25 cellular contexts compared by ENCODE assay signal in the genomic region with DNA sequence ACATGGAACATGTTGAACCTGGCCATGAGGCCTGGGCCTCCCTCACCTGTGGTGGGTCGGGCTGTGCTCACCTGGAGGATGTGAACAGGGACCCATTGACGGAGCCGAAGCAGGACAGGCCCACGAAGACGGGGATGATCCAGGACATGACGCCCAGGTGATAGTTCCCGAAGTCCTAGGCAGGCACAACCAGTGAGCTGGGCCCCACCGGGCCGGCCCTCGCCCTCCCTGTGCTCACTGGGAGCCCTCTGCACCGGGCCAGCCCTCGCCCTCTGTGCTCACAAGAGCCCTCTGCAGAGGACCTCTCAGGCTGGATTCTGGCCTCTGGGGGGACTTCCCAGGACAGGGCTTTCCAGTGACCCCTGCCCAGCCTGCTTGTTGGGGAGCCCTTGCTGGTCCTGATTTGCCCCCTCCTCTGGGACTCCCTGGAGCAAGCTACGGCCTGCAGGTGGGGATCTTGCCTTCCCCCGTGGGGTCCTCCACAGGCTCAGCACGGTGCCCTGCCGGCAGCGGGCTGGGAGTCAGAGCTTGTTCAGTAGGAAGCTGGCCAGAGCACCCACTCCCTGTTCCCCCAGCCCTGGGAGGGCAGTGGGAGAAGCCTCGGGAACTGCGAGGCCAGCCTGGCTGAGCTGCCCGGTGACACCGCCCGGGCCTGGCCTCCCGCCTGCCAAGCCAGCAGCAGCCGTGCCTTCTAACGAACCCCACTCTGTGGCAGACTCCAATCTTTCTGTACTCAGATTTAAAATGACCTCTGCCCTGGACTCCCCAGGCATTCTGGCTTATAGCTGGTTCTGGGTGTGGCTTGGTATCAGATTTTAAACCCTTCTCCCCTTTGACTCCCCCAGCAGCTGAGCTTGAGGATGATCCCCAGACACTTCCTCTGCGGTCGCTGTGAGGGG. TPM values are rescaled to one million over a fixed set of nuclear protein-coding genes. Genes with fewer than 3 reads are reported as not detected.
DNase-seq lines count a peak whose midpoint lies in the region; ATAC-seq, FAIRE-seq and TF ChIP-seq lines count a peak whose summit lies in the region.
"Had no signal": no experiment of that assay in that cellular context is flagged by ENCODE, and none has a peak within 500 bp of the region (broad histone marks: within the 10 kb centered on the region; RNA-seq: fewer than 3 reads in every experiment).

No MANE protein-coding gene starts in this region.

- ATAC-seq in GM23338 (no peak), GM12878 (no peak), esophagus mucosa (peak; percentile 1)
- ATAC-seq: HCT116 had no signal

- no peaks in the 10 kb centered on the region for H3K9me3 ChIP-seq in GM12878 (replicated peaks; ENCODE audit: control insufficient read depth, insufficient read depth, low read length)
- H3K9me3 ChIP-seq: right atrium auricular region, SK-N-SH, thoracic aorta had no signal

- H3K36me3 ChIP-seq in GM23338 (ENCODE audit: insufficient read depth) (peaks cover 33% of the 10 kb centered on the region), GM12878 (ENCODE audit: control insufficient read depth in 2 of 2, insufficient read depth in 2 of 2, low read length in 1 of 2) (peaks cover 26 to 79% of the 10 kb centered on the region in 2 experiments)
- H3K36me3 ChIP-seq: thoracic aorta had no signal

- H2AFZ ChIP-seq in GM23338 = no peak overlapping the region
- no peak overlapping the region for H2AFZ ChIP-seq in GM12878 (ENCODE audit: control insufficient read depth, low read depth, low read length)

- H3K9ac ChIP-seq in GM12878 (ENCODE audit: control insufficient read depth, insufficient read depth, low read length) = no peak overlapping the region
- H3K9ac ChIP-seq: SK-N-SH had no signal

- H3K27ac ChIP-seq in GM23338 (ENCODE audit: low read depth) (0 out of 2 replicates have a peak overlapping the region, but pooled peaks have one; percentile 72), GM12878 (ENCODE audit: control insufficient read depth, insufficient read depth) (no peak overlapping the region)
- H3K27ac ChIP-seq: brain microvascular endothelial cell, thoracic aorta, VCaP had no signal

- DNase-seq in GM23338 (ENCODE audit: low spot score) (no peak), GM12878 (ENCODE audit: low read depth, low spot score) (no peak), osteocyte (ENCODE audit: extremely low spot score, unreplicated experiment) (no peak), amniotic stem cell (lab: John Stamatoyannopoulos, UW) (no peak), mucosa of gallbladder (ENCODE audit: low spot score) (no peak), MV-4-11 (lab: John Stamatoyannopoulos, UW) (no peak)
- DNase-seq in activated CD8-positive, alpha-beta memory T cell treated with anti-CD3 and anti-CD28 coated beads, Interleukin-2, amount 50 U/mL, for 48 hours = no peak
- DNase-seq: activated CD4-positive, alpha-beta T cell treated with anti-CD3 and anti-CD28 coated beads, Interleukin-2, amount 50 U/mL, for 4 hours; activated effector memory CD4-positive, alpha-beta T cell treated with anti-CD3 and anti-CD28 coated beads, Interleukin-2, amount 50 U/mL, for 16 hours; brain microvascular endothelial cell; naive B cell; NCI-H1092 treated with DMSO at 0.1 percent for 48 hours; NCI-H2029; NCI-H226; SK-N-SH; stimulated activated CD4-positive, alpha-beta T cell treated with anti-CD3 and anti-CD28 coated beads, Interleukin-12 subunit alpha, Interleukin-12 subunit beta, amount 100 ng/mL, for 4 hours; stimulated activated CD4-positive, alpha-beta T cell treated with anti-CD3 and anti-CD28 coated beads, Interleukin-4, amount 100 ng/mL, for 4 hours; stimulated activated naive CD4-positive, alpha-beta T cell had no signal

- H3K9me2 ChIP-seq in GM23338 (ENCODE audit: insufficient read depth) = no peaks in the 10 kb centered on the region
- H3K9me2 ChIP-seq: SK-N-SH had no signal

- H3K4me3 Mint-ChIP-seq in GM23338 (no peak overlapping the region), osteocyte (ENCODE audit: unreplicated experiment) (no peak overlapping the region)
- H3K4me3 Mint-ChIP-seq: memory B cell, naive B cell had no signal

- CTCF ChIA-PET in GM12878 (lab: Yijun Ruan, JAX) = interaction anchor here (0.6 to 2.5 kb wide), 6 partner anchors 11 to 75 kb away, joined by 3 to 9 read pairs (median 4); no protein-coding TSS in a partner anchor

- no peak for TF ChIP-seq EP300 in GM12878 (IDR thresholded peaks at IDR 0.05; ENCODE audit: borderline replicate concordance in 1 of 2, control insufficient read depth in 1 of 2, low read depth in 2 of 2, low read length in 2 of 2)

- H3K27me3 ChIP-seq in GM23338 (ENCODE audit: insufficient read depth) (no peaks in the 10 kb centered on the region), GM12878 (replicated peaks in 1 of 2; ENCODE audit: control insufficient read depth in 2 of 2, insufficient read depth in 2 of 2, low read length in 1 of 2) (no peaks in the 10 kb centered on the region)
- H3K27me3 ChIP-seq: brain microvascular endothelial cell, right atrium auricular region had no signal

- H3K27me3 Mint-ChIP-seq in GM23338 (ENCODE audit: insufficient read depth, low read depth, poor library complexity) (peaks cover 6% of the 10 kb centered on the region), osteocyte (ENCODE audit: unreplicated experiment) (no peaks in the 10 kb centered on the region)
- H3K27me3 Mint-ChIP-seq: memory B cell, naive B cell had no signal

- peaks cover 73% of the 10 kb centered on the region for H3K36me3 Mint-ChIP-seq in GM23338 (ENCODE audit: low read depth)
- peaks cover 21% of the 10 kb centered on the region for H3K36me3 Mint-ChIP-seq in osteocyte (ENCODE audit: unreplicated experiment)
- H3K36me3 Mint-ChIP-seq: naive B cell had no signal

- H4K20me1 ChIP-seq in GM23338 (replicated peaks; ENCODE audit: insufficient read depth) = peaks cover 13% of the 10 kb centered on the region
- no peaks in the 10 kb centered on the region for H4K20me1 ChIP-seq in GM12878 (ENCODE audit: control insufficient read depth, insufficient read depth)

- 97% methylated on average over 26 of the region's 27 CpGs for WGBS in GM12878 (ENCODE audit: insufficient coverage, insufficient replicate concordance, low lambda C conversion rate, missing lambda C conversion rate)

- peak; percentile 47; the same call in 1 of the 2 replicates for TF ChIP-seq POLR2A in GM12878 (IDR thresholded peaks at IDR 0.05; ENCODE audit: low read depth, low read length)

- H3F3A ChIP-seq in GM23338 (replicated peaks; ENCODE audit: low read depth) = peaks cover 6% of the 10 kb centered on the region; the same call in 1 of the 2 replicates

- H3K79me2 ChIP-seq in GM23338 (replicated peaks; ENCODE audit: insufficient read depth) (peaks cover 29% of the 10 kb centered on the region), GM12878 (ENCODE audit: control insufficient read depth, insufficient read depth, low read length) (peaks cover 1% of the 10 kb centered on the region)

- RAD21 ChIA-PET in GM12878 (lab: Charles Lee; ENCODE audit: unreplicated experiment) = interaction anchor here (0.8 to 1.6 kb wide), 2 partner anchors 11 to 59 kb away, joined by 3 to 5 read pairs; no protein-coding TSS in a partner anchor

- FAIRE-seq in GM12878 (lab: Jason Lieb, UNC) = no peak
- FAIRE-seq: endometrium had no signal

- TF ChIP-seq CTCF in GM23338 (conservative IDR thresholded peaks at IDR 0.05; ENCODE audit: low read depth in 2 of 2) (no peak), GM12878 (IDR thresholded peaks at IDR 0.05 in 2 of 3, conservative IDR thresholded peaks at IDR 0.05 in 1 of 3; ENCODE audit: control insufficient read depth in 2 of 3, extremely low read depth in 1 of 3, insufficient read depth in 1 of 3, low read depth in 3 of 3, low read length in 3 of 3) (no peak), osteocyte (IDR thresholded peaks at IDR 0.05) (no peak)

- H3K4me3 ChIP-seq in GM23338 (no peak overlapping the region), GM12878 (no peak overlapping the region)
- H3K4me3 ChIP-seq: right atrium auricular region, thoracic aorta had no signal

- H3K4me1 Mint-ChIP-seq in GM23338 = peaks cover 12% of the 10 kb centered on the region
- H3K4me1 Mint-ChIP-seq in osteocyte (ENCODE audit: unreplicated experiment) = peaks cover 66% of the 10 kb centered on the region

- SMC1A ChIA-PET in GM12878 (lab: Charles Lee; ENCODE audit: uncharacterized antibody, unreplicated experiment) = interaction anchor here (1.4 kb wide), 1 partner anchor 11 kb away, joined by 3 read pairs; no protein-coding TSS in a partner anchor

- BruUV-seq in GM12878 (replicated peaks; lab: Mats Ljungman, UMichigan) = no TSS peak

- H3K4me2 ChIP-seq in GM23338 = no peak overlapping the region
- no peak overlapping the region for H3K4me2 ChIP-seq in GM12878 (ENCODE audit: control insufficient read depth, insufficient read depth)
- H3K4me2 ChIP-seq: SK-N-SH had no signal

- 0 out of 2 replicates have a peak overlapping the region, but pooled peaks have one; percentile 23 for H3K27ac Mint-ChIP-seq in GM23338
- H3K27ac Mint-ChIP-seq in osteocyte (ENCODE audit: unreplicated experiment) = peak overlapping the region; percentile 93
- H3K27ac Mint-ChIP-seq: memory B cell had no signal

- no peak for TF ChIP-seq RAD21 in GM12878 (IDR thresholded peaks at IDR 0.05; ENCODE audit: insufficient read depth, low read depth, low read length)

- intact Hi-C loops in GM12878 (cut with micrococcal nuclease; ENCODE audit: unreplicated experiment) = no loop called here

- H3K4me1 ChIP-seq in GM23338 (ENCODE audit: insufficient read depth) = no peaks in the 10 kb centered on the region; the same call in 1 of the 2 replicates
- no peaks in the 10 kb centered on the region for H3K4me1 ChIP-seq in GM12878 (ENCODE audit: control insufficient read depth, insufficient read depth, low read length)

- POLR2A ChIA-PET in GM12878 (lab: Charles Lee) = interaction anchor here (0.7 kb wide), 1 partner anchor 18 kb away, joined by 3 read pairs; no protein-coding TSS in a partner anchor

- in situ Hi-C loops in GM12878 (cut with MboI) = no loop called here

- H3K9me3 Mint-ChIP-seq in GM23338 = no peaks in the 10 kb centered on the region
- no peaks in the 10 kb centered on the region for H3K9me3 Mint-ChIP-seq in osteocyte (ENCODE audit: unreplicated experiment)
- H3K9me3 Mint-ChIP-seq: memory B cell, naive B cell had no signal

RNA-seq across cellular contexts. Expression of a gene that starts 30.4 kb away (rescaled TPM):
- 328 and 386 TPM in 2 replicates for total RNA-seq in GM23338 (2014; rRNA removed; shearing (Covaris generic))
- 107 and 109 TPM in 2 replicates for polyA plus RNA-seq in GM23338 (2016; fragmentation: Nextera tagmentation; extraction: Ambion mirVana)
- total RNA-seq in GM12878 (2013; cell fraction: nucleolus; rRNA removed) = 30.6 and 32.7 TPM in 2 replicates
- 29.8 and 33.4 TPM in 2 replicates for total RNA-seq in GM12878 (2014; rRNA removed)
- total RNA-seq in GM12878 (2014; rRNA removed; fragmentation: Illumina TruSeq; extraction: Trizol) = 11.4 and 13.0 TPM in 2 replicates
- 95.1 and 101 TPM in 2 replicates for total RNA-seq in GM12878 (2021)
- polyA plus RNA-seq in GM12878 (2011; ENCODE audit: low read depth) = 25.8 TPM
- 4.8 and 8.6 TPM in 2 replicates for polyA plus RNA-seq in GM12878 (2011; rRNA removed)
- polyA plus RNA-seq in GM12878 (2011; cell fraction: cytosol; rRNA removed) = 15.8 and 16.8 TPM in 2 replicates
- polyA plus RNA-seq in GM12878 (2011; cell fraction: nucleus; rRNA removed) = 25.1 and 32.3 TPM in 2 replicates
- 45.2 and 60.4 TPM in 2 replicates for polyA plus RNA-seq in GM12878 (2012)
- polyA plus RNA-seq in GM12878 (2014; fragmentation: Illumina TruSeq; extraction: Trizol) = 10.1 and 38.1 TPM in 2 replicates
- polyA plus RNA-seq in GM12878 (2014; fragmentation: Nextera tagmentation; extraction: Ambion mirVana) = 1 to 10 TPM; 2.3 to 4.2 TPM
- polyA plus RNA-seq in GM12878 (2014; rRNA removed) = 44.5 and 51.5 TPM in 2 replicates
- polyA plus RNA-seq in GM12878 (2016; fragmentation: Nextera tagmentation; extraction: Ambion mirVana) = 10 to 100 TPM; 55.0 to 56.2 TPM
- polyA minus RNA-seq in GM12878 (2011; rRNA and poly(A)+ RNA removed) = 10.7 and 17.2 TPM in 2 replicates
- polyA minus RNA-seq in GM12878 (2011; cell fraction: cytosol; rRNA and poly(A)+ RNA removed) = 20.3 and 21.6 TPM in 2 replicates
- polyA minus RNA-seq in GM12878 (2011; cell fraction: nucleus; rRNA and poly(A)+ RNA removed) = 10.8 and 18.6 TPM in 2 replicates
- total RNA-seq in esophagus mucosa = 198 TPM
- total RNA-seq in osteocyte = 127 and 133 TPM in 2 replicates
- 9.4 TPM for total RNA-seq in mucosa of gallbladder
